24 cellular contexts compared by ENCODE assay signal in the genomic region with DNA sequence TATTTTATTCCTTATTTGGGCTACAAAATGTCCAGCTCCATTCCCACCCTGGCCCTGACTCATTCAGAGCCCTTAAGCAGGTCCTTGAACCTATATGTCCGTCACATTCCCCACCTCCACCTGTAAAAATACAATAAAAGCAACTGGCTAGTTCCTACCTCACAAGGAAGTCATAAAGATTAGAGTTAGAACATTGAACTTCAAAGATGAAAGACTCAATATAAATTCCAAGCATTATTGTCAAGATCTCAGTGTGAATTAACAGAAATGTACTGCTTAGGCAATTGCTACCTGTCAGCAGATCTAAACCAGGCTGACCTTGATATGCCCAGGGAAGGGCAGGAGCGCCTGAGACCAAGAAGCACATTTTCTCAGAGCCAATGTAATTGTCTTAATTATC.
"Had no signal": no experiment of that assay in that cellular context is flagged by ENCODE, and none has a peak within 500 bp of the region (broad histone marks: within the 10 kb centered on the region; RNA-seq: fewer than 3 reads in every experiment).

No MANE protein-coding gene starts in this region.

- H3K9me3 ChIP-seq: adrenal gland, ascending aorta, breast epithelium, esophagus muscularis mucosa, prostate gland, right atrium auricular region, stomach, suprapubic skin, tibial nerve, uterus had no signal

- H3K4me3 Mint-ChIP-seq: activated naive CD8-positive, alpha-beta T cell; central memory CD8-positive, alpha-beta T cell; memory B cell; naive thymus-derived CD8-positive, alpha-beta T cell; stimulated activated memory B cell treated with anti-CD40 and anti-IgM and Interleukin-4, amounts not matched to agents 10 μg/mL and 1 μg/mL and 100 μg/mL, for 72 hours; WTC11 had no signal

- H3K4me1 Mint-ChIP-seq: central memory CD8-positive, alpha-beta T cell; memory B cell; naive thymus-derived CD8-positive, alpha-beta T cell had no signal

- H3K4me1 ChIP-seq: adrenal gland, ascending aorta, breast epithelium, esophagus muscularis mucosa, prostate gland, right atrium auricular region, suprapubic skin, tibial nerve, uterus had no signal

- H3K36me3 Mint-ChIP-seq: activated naive CD8-positive, alpha-beta T cell; memory B cell; naive thymus-derived CD8-positive, alpha-beta T cell; WTC11 had no signal

- H3K27ac Mint-ChIP-seq: activated naive CD8-positive, alpha-beta T cell; activated T-helper 2 cell treated with anti-CD3 and anti-CD28 coated beads, Interferon-gamma antibody, Interleukin-2, Interleukin-4, amounts not matched to agents 10 μg/mL and 5 μg/mL and 100 μg/mL, durations not matched to agents 14 hours and 24 hours and 36 hours; memory B cell; naive thymus-derived CD8-positive, alpha-beta T cell; stimulated activated memory B cell treated with anti-CD40 and anti-IgM and Interleukin-4, amounts not matched to agents 10 μg/mL and 1 μg/mL and 100 μg/mL, for 72 hours; WTC11 had no signal

- H3K4me3 ChIP-seq: adrenal gland, ascending aorta, breast epithelium, coronary artery, esophagus muscularis mucosa, prostate gland, right atrium auricular region, stomach, suprapubic skin, tibial nerve, uterus had no signal

- ATAC-seq: naive thymus-derived CD8-positive, alpha-beta T cell; stimulated activated memory B cell treated with anti-CD40 and anti-IgM and Interleukin-4, amounts not matched to agents 10 μg/mL and 1 μg/mL and 100 μg/mL, for 72 hours; WTC11 had no signal

- H3K27ac ChIP-seq: adrenal gland, ascending aorta, breast epithelium, coronary artery, esophagus muscularis mucosa, prostate gland, right atrium auricular region, stomach, suprapubic skin, tibial nerve, uterus had no signal

- DNase-seq: activated naive CD4-positive, alpha-beta T cell; activated T-cell treated with anti-CD3 and anti-CD28 coated beads, Interleukin-2, amount 50 U/mL, for 1 hour; adrenal gland; glutamatergic neuron; hippocampal formation; naive thymus-derived CD8-positive, alpha-beta T cell; stimulated activated CD4-positive, alpha-beta T cell treated with anti-CD3 and anti-CD28 coated beads, Interleukin-2, amount 100 ng/mL, for 24 hours; stomach; T-helper 1 cell; uterus had no signal

- H3K9me3 Mint-ChIP-seq: activated T-helper 2 cell treated with anti-CD3 and anti-CD28 coated beads, Interferon-gamma antibody, Interleukin-2, Interleukin-4, amounts not matched to agents 10 μg/mL and 5 μg/mL and 100 μg/mL, durations not matched to agents 14 hours and 24 hours and 36 hours; central memory CD8-positive, alpha-beta T cell; naive thymus-derived CD8-positive, alpha-beta T cell; WTC11 had no signal

- H3K36me3 ChIP-seq: adrenal gland, ascending aorta, breast epithelium, esophagus muscularis mucosa, prostate gland, right atrium auricular region, stomach, suprapubic skin, tibial nerve, uterus had no signal

- H3K27me3 ChIP-seq: adrenal gland, ascending aorta, breast epithelium, esophagus muscularis mucosa, right atrium auricular region, stomach, suprapubic skin, tibial nerve, uterus had no signal
